8 cellular contexts compared by ENCODE assay signal in genomic region chr4:93828830-93829530, GRCh38. TPM values are rescaled to one million over a fixed set of nuclear protein-coding genes. Genes with fewer than 3 reads are reported as not detected.
DNase-seq lines count a peak whose midpoint lies in the region; ATAC-seq and TF ChIP-seq lines count a peak whose summit lies in the region.

No MANE protein-coding gene starts in this region.

- ATAC-seq in GM18907 (IDR thresholded peaks at IDR 0.05; ENCODE audit: unreplicated experiment) (peak; percentile 47), PC-3 (no peak), GM19455 (IDR thresholded peaks at IDR 0.05; ENCODE audit: unreplicated experiment) (no peak)

- no peaks in the 10 kb centered on the region for H3K36me3 ChIP-seq in PC-3 (ENCODE audit: low read depth, low read length)
- H3K36me3 ChIP-seq in OCI-LY7 (ENCODE audit: insufficient read depth, low read length) = no peaks in the 10 kb centered on the region

- H3K4me3 ChIP-seq in PC-3 (ENCODE audit: low read length) (peak overlapping the region; percentile 48), foreskin fibroblast (ENCODE audit: low read depth in 1 of 2, low read length in 2 of 2) (peak overlapping the region; percentile 13), OCI-LY7 (ENCODE audit: low read depth, low read length, poor library complexity, severe bottlenecking) (no peak overlapping the region)

- peaks cover 77% of the 10 kb centered on the region for H3K27me3 ChIP-seq in PC-3 (ENCODE audit: low read length)

- no TSS peak for BruUV-seq in PC-3 (replicated peaks; lab: Mats Ljungman, UMichigan)
- BruUV-seq in OCI-LY7 (replicated peaks; lab: Mats Ljungman, UMichigan) = no TSS peak

- no peak for TF ChIP-seq CTCF in PC-3 (conservative IDR thresholded peaks at IDR 0.05; ENCODE audit: low read depth, low read length)
- no peak for TF ChIP-seq CTCF in foreskin fibroblast (IDR thresholded peaks at IDR 0.05; ENCODE audit: low read depth, low read length)
- TF ChIP-seq CTCF in OCI-LY7 (conservative IDR thresholded peaks at IDR 0.05; ENCODE audit: low read length) = no peak

- DNase-seq in PC-3 = no peak
- DNase-seq in foreskin fibroblast = peak in 1 of 2 donors; percentile 13
- peak; percentile 84 for DNase-seq in retina
- DNase-seq in OCI-LY7 (ENCODE audit: low spot score) = no peak
- no peak for DNase-seq in occipital lobe (lab: John Stamatoyannopoulos, UW)
- no peak for DNase-seq in NK-92 treated with Interleukin-12 subunit alpha and Interleukin-12 subunit beta, amount 100 ng/mL, for 24 hours (lab: John Stamatoyannopoulos, UW)

- no peaks in the 10 kb centered on the region for H3F3A ChIP-seq in PC-3 (ENCODE audit: low read length, unreplicated experiment)

- no peak overlapping the region for H3K9ac ChIP-seq in PC-3 (ENCODE audit: low read length)

- H3K4me2 ChIP-seq in PC-3 (ENCODE audit: low read length) (peak overlapping the region; percentile 75), OCI-LY7 (ENCODE audit: low read length) (no peak overlapping the region)

- H3K9me2 ChIP-seq in PC-3 (replicated peaks; ENCODE audit: low read length) (no peaks in the 10 kb centered on the region), OCI-LY7 (ENCODE audit: insufficient read depth, low read length) (no peaks in the 10 kb centered on the region)

- H3K9me3 ChIP-seq in PC-3 (ENCODE audit: low read length) (no peaks in the 10 kb centered on the region), OCI-LY7 (ENCODE audit: low read length) (no peaks in the 10 kb centered on the region)

- intact Hi-C loops in PC-3 (cut with micrococcal nuclease) = no loop called here
- intact Hi-C loops in OCI-LY7 (cut with micrococcal nuclease; ENCODE audit: unreplicated experiment) = no loop called here

- CTCF ChIA-PET in PC-3 (lab: Charles Lee) (no interaction called here), OCI-LY7 (lab: Charles Lee; ENCODE audit: unreplicated experiment) (no interaction called here)

- H4K20me1 ChIP-seq in PC-3 (ENCODE audit: low read length) (no peaks in the 10 kb centered on the region), OCI-LY7 (ENCODE audit: insufficient read depth, low read length) (no peaks in the 10 kb centered on the region)

- 0 out of 2 replicates have a peak overlapping the region, but pooled peaks have one; percentile 48 for H2AFZ ChIP-seq in PC-3 (ENCODE audit: low read length)
- no peak overlapping the region for H2AFZ ChIP-seq in OCI-LY7 (ENCODE audit: low read length)

- no peaks in the 10 kb centered on the region for H3K4me1 ChIP-seq in PC-3 (ENCODE audit: insufficient read depth, low read length)
- H3K4me1 ChIP-seq in OCI-LY7 (ENCODE audit: insufficient read depth, low read length, poor library complexity, severe bottlenecking) = no peaks in the 10 kb centered on the region

- H3K27ac ChIP-seq in PC-3 (ENCODE audit: low read length) (no peak overlapping the region), OCI-LY7 (ENCODE audit: low read depth, low read length, poor library complexity, severe bottlenecking) (no peak overlapping the region)

- POLR2A ChIA-PET in PC-3 (lab: Charles Lee; ENCODE audit: unreplicated experiment) (no interaction called here), OCI-LY7 (lab: Charles Lee) (no interaction called here)

- H3K79me2 ChIP-seq in PC-3 (ENCODE audit: low read length) (no peaks in the 10 kb centered on the region), OCI-LY7 (ENCODE audit: insufficient read depth, low read depth, low read length) (no peaks in the 10 kb centered on the region)

RNA-seq across cellular contexts. Expression of gene ATOH1, which starts 0.4 kb away (rescaled TPM):
- total RNA-seq in PC-3 (2014; rRNA removed) (not detected in 2 replicates), OCI-LY7 (2022) (not detected in 2 replicates), occipital lobe (not detected)
- total RNA-seq in OCI-LY7 (2014; rRNA removed; shearing (Covaris generic)) = not detected in 2 replicates
